28 cellular contexts compared by ENCODE assay signal in genomic region chr5:151189151-151189550, GRCh38.
"Had no signal": no experiment of that assay in that cellular context is flagged by ENCODE, and none has a peak within 500 bp of the region (broad histone marks: within the 10 kb centered on the region; RNA-seq: fewer than 3 reads in every experiment).

No MANE protein-coding gene starts in this region.

- DNase-seq: activated B cell treated with CpG ODN at 0.5 μM for 24 hours; activated CD4-positive, alpha-beta T cell treated with anti-CD3 and anti-CD28 coated beads for 1 hour; activated CD4-positive, alpha-beta T cell treated with anti-CD3 and anti-CD28 coated beads, Interleukin-2, amount 10 ng/mL, durations not matched to agents 24 days and 14 days; activated CD4-positive, alpha-beta T cell treated with anti-CD3 and anti-CD28 coated beads, Interleukin-2, amount 50 U/mL, for 48 hours; activated gamma-delta T cell treated with Interleukin-2 at 50 U/mL for 16 hours; activated naive CD4-positive, alpha-beta T cell treated with anti-CD3 and anti-CD28 coated beads, Interleukin-2, amount 50 U/mL, for 16 hours; activated T-cell treated with anti-CD3 and anti-CD28 coated beads for 4 hours; activated T-cell treated with anti-CD3 and anti-CD28 coated beads, Interleukin-2, amount 50 U/mL, for 48 hours; adrenal gland; anterior cingulate cortex; colonic mucosa; MG63; MV-4-11; NCI-H1092 treated with DMSO at 0.1 percent for 48 hours; NCI-H1417 treated with DMSO at 0.1 percent for 48 hours; NCI-H1694 treated with DMSO at 0.1 percent for 48 hours; NCI-H2029 treated with DMSO at 0.1 percent for 48 hours; NCI-H510A treated with DMSO at 0.1 percent for 48 hours; NCI-H69; Peyer's patch; Right ventricle myocardium superior; SJCRH30; SK-N-SH; SW 1271 had no signal

- H3K9ac ChIP-seq: KMS-11, SK-N-SH had no signal

- H3K27me3 Mint-ChIP-seq: activated B cell treated with CpG ODN at 0.5 μM for 24 hours; activated CD4-positive, alpha-beta T cell treated with anti-CD3 and anti-CD28 coated beads, Interleukin-2, amount 10 ng/mL, durations not matched to agents 24 days and 14 days had no signal

- H3K27ac ChIP-seq: adrenal gland, colonic mucosa, KMS-11, Peyer's patch, RWPE1, SJCRH30 had no signal

- H3K4me3 Mint-ChIP-seq: activated B cell treated with CpG ODN at 0.5 μM for 24 hours; activated CD4-positive, alpha-beta T cell treated with anti-CD3 and anti-CD28 coated beads, Interleukin-2, amount 10 ng/mL, durations not matched to agents 24 days and 14 days; T-helper 1 cell treated with Interleukin-12 subunit alpha and Interleukin-12 subunit beta and Interleukin-4 antibody, amounts not matched to agents 30 μg/mL and 1 μg/mL, for 36 hours had no signal

- H3K27ac Mint-ChIP-seq: activated CD4-positive, alpha-beta T cell treated with anti-CD3 and anti-CD28 coated beads, Interleukin-2, amount 10 ng/mL, durations not matched to agents 24 days and 14 days; activated T-helper 2 cell treated with anti-CD3 and anti-CD28 coated beads, Interferon-gamma antibody, Interleukin-2, Interleukin-4, amounts not matched to agents 10 μg/mL and 5 μg/mL and 100 μg/mL, durations not matched to agents 14 hours and 24 hours and 36 hours; T-helper 1 cell treated with Interleukin-12 subunit alpha and Interleukin-12 subunit beta and Interleukin-4 antibody, amounts not matched to agents 30 μg/mL and 1 μg/mL, for 36 hours had no signal

- H3K4me3 ChIP-seq: adrenal gland, colonic mucosa, MG63, Peyer's patch, SJCRH30 had no signal

- H3K9me3 ChIP-seq: colonic mucosa, Peyer's patch had no signal

- H3K4me2 ChIP-seq: KMS-11, SK-N-SH had no signal

- H3K36me3 ChIP-seq: colonic mucosa, MG63, SJCRH30 had no signal

- H3K4me1 ChIP-seq: adrenal gland, colonic mucosa, Peyer's patch, SJCRH30 had no signal

- H3K27me3 ChIP-seq: adrenal gland, colonic mucosa, Peyer's patch, SJCRH30 had no signal

- H3K9me2 ChIP-seq: SK-N-SH had no signal
